Comparison of ENCODE assay signal across 5 cellular contexts in the genomic region with DNA sequence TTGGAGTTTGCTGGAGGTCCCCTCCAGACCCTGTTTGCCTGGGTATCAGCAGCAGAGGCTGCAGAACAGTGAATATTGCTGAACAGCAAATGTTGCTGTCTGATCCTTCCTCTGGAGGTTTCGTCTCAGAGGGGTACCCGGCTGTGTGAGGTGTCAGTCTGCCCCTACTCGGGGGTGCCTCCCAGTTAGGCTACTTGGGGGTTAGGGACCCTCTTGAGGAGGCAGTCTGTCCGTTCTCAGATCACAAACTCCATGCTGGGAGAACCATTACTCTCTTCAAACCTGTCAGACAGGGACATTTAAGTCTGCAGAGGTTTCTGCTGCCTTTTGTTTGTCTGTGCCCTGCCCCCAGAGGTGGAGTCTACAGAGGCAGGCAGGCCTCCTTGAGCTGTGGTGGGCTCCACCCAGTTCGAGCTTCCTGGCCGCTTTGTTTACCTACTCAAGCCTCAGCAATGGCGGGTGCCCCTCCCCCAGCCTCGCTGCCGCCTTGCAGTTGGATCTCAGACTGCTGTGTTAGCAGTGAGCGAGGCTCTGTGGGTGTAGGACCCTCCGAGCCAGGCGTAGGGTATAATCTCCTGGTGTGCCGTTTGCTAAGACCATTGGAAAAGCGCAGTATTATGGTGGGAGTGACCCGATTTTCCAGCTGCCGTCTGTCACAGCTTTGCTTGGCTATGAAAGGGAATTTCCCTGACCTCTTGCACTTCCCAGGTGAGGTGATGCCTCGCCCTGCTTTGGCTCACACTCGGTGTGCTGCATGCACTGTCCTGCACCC. TPM values are rescaled to one million over a fixed set of nuclear protein-coding genes. Genes with fewer than 3 reads are reported as not detected.
"Had no signal": no experiment of that assay in that cellular context is flagged by ENCODE, and none has a peak within 500 bp of the region (broad histone marks: within the 10 kb centered on the region; RNA-seq: fewer than 3 reads in every experiment).

No MANE protein-coding gene starts in this region.

RNA-seq across cellular contexts. Expression of gene TPO, which starts 25.1 kb away (rescaled TPM):
- total RNA-seq: activated CD8-positive, alpha-beta memory T cell treated with anti-CD3 and anti-CD28 coated beads for 36 hours; activated T-cell treated with anti-CD3 and anti-CD28 coated beads, Interleukin-2, amount 50 U/mL, for 72 hours; natural killer cell treated with Interleukin-12 subunit alpha and Interleukin-12 subunit beta and Interleukin-15 and Interleukin-18, amount 100 ng/mL, for 72 hours; occipital lobe; T-helper 1 cell treated with Interleukin-12 subunit alpha and Interleukin-12 subunit beta and Interleukin-4 antibody, amounts not matched to agents 30 ng/mL and 1 ng/mL, for 36 hours had no signal
